22 cellular contexts compared by ENCODE assay signal in the genomic region with DNA sequence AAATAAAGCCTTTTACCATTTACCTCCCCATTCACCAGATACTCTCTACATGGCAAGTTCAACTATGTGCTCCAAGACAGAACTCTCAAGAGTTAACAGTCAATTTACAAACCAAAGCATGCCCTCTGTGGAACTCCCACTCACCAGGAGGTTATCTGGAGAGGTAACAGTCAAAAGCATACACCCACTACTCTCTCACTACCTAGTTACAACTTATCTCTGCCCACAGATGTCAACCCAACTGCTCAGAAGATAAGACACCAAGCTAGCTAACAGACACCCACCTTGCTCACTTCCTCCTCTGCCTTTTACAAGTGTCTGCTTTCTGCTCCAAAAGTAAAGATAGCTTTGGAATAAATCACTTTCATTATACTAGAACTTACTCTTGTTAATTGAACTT.
"Had no signal": no experiment of that assay in that cellular context is flagged by ENCODE, and none has a peak within 500 bp of the region (broad histone marks: within the 10 kb centered on the region; RNA-seq: fewer than 3 reads in every experiment).

No MANE protein-coding gene starts in this region.

- H3K4me1 ChIP-seq: parathyroid adenoma, right lobe of liver, testis, vagina had no signal

- ATAC-seq: activated CD4-positive, CD25-positive, alpha-beta regulatory T cell treated with anti-CD3 and anti-CD28 coated beads, Interleukin-2, amount 50 U/mL, for 24 hours; activated CD8-positive, alpha-beta T cell treated with anti-CD3 and anti-CD28 coated beads, Interleukin-2, amount 10 ng/mL, durations not matched to agents 7 days and 5 days; activated naive CD4-positive, alpha-beta T cell treated with anti-CD3 and anti-CD28 coated beads, Interleukin-2, amount 50 U/mL, for 72 hours; esophagus mucosa; left ventricle myocardium superior; natural killer cell treated with Interleukin-12 subunit alpha and Interleukin-12 subunit beta and Interleukin-15 and Interleukin-18, amount 100 ng/mL, for 72 hours; right lobe of liver; stimulated activated memory B cell treated with anti-CD40 and anti-IgM and Interleukin-4, amounts not matched to agents 10 μg/mL and 1 μg/mL and 100 μg/mL, for 72 hours; T-cell had no signal

- H3K36me3 ChIP-seq: right lobe of liver, vagina had no signal

- H3K4me2 ChIP-seq: hepatocyte had no signal

- H3K27ac ChIP-seq: hepatocyte, parathyroid adenoma, right lobe of liver, skin epidermis, testis, vagina had no signal

- H3K4me3 ChIP-seq: hepatocyte, right lobe of liver, skin epidermis, testis, vagina had no signal

- H3K9me3 ChIP-seq: right lobe of liver, testis, vagina had no signal

- H3K27me3 ChIP-seq: hepatocyte, right lobe of liver, testis, vagina had no signal

- H3K79me2 ChIP-seq: hepatocyte, parathyroid adenoma had no signal

- DNase-seq: activated CD4-positive, alpha-beta T cell treated with anti-CD3 and anti-CD28 coated beads, Interleukin-2, amount 10 ng/mL, durations not matched to agents 24 days and 14 days; activated CD8-positive, alpha-beta T cell treated with anti-CD3 and anti-CD28 coated beads, Interleukin-2, amount 10 ng/mL, durations not matched to agents 7 days and 5 days; activated gamma-delta T cell treated with Interleukin-2 at 50 U/mL for 16 hours; activated T-cell treated with anti-CD3 and anti-CD28 coated beads, Interleukin-2, amount 50 U/mL, for 1 hour; aorta; dermis blood vessel endothelial cell; effector CD8-positive, alpha-beta T cell; foreskin melanocyte; left ventricle myocardium superior; right lobe of liver; stimulated activated CD4-positive, alpha-beta T cell treated with anti-CD3 and anti-CD28 coated beads, Interleukin-15, amount 100 ng/mL, for 24 hours; T-cell; testis had no signal

- H3K9ac ChIP-seq: parathyroid adenoma had no signal
